8 cellular contexts compared by ENCODE assay signal in the genomic region with DNA sequence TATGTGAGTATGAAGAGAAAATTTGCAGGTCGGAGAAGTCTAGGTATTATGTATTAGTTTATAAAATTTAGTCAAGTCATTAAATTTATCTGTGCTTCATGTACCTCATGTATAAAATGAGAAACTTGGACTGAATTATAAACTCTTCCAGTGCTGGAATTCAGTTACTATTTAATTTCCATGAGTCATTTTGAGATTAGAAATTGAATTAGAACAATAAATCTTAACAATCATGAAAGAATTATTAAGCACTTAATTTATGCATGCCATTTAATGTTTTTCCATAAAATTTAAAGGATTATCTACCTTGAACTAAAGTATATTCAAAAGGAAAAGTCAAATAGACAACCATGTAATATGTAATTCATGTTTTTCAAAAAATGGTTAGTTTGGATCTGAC.
"Had no signal": no experiment of that assay in that cellular context is flagged by ENCODE, and none has a peak within 500 bp of the region (broad histone marks: within the 10 kb centered on the region; RNA-seq: fewer than 3 reads in every experiment).

No MANE protein-coding gene starts in this region.

- H3K4me1 ChIP-seq: HAP-1 had no signal

- H3K4me3 ChIP-seq: HAP-1, K562 had no signal

- H3K36me3 ChIP-seq: HAP-1 had no signal

- DNase-seq: GOT3, H7, HFFc6, IMR-90 had no signal

- ATAC-seq: HCT116, K562 had no signal

- FAIRE-seq: HTR-8/SVneo, K562 had no signal

- H3K9me3 ChIP-seq: HAP-1 had no signal
